ENCODE assay signal across 1 cellular context in genomic region chr11:506950-507726, GRCh38.
TF ChIP-seq lines count a peak whose summit lies in the region.

TSS of gene RNH1 (minus strand) at chr11:507242. CDS start at chr11:502162, 5,080 bp downstream.

TF ChIP-seq in HCT116, 20 proteins besides CTCF, POLR2A, EP300 and RAD21 (continued from another document):
- TF ChIP-seq REST (IDR thresholded peaks at IDR 0.05; ENCODE audit: low read depth), result no peak
- no peak for TF ChIP-seq JUND (IDR thresholded peaks at IDR 0.05)
- peak; percentile 22; the same call in 1 of the 2 replicates for TF ChIP-seq SIN3A (IDR thresholded peaks at IDR 0.05; ENCODE audit: low read depth)
- TF ChIP-seq CBX3 (IDR thresholded peaks at IDR 0.05; ENCODE audit: low read depth), result no peak; the same call in 1 of the 2 replicates
- TF ChIP-seq ZFX (IDR thresholded peaks at IDR 0.05), result peak; percentile 48; the same call in 1 of the 2 replicates
- no peak for TF ChIP-seq ATF3 (IDR thresholded peaks at IDR 0.05)
- TF ChIP-seq ELF1 (IDR thresholded peaks at IDR 0.05; ENCODE audit: borderline replicate concordance, low read depth), result no peak
- TF ChIP-seq ZBTB33 (IDR thresholded peaks at IDR 0.05; ENCODE audit: extremely low read depth, insufficient replicate concordance, low read length), result peak; percentile 27
- TF ChIP-seq SP1 (IDR thresholded peaks at IDR 0.05; ENCODE audit: low read depth), result peak; percentile 63; the same call in 1 of the 2 replicates
- no peak for TF ChIP-seq SRF (IDR thresholded peaks at IDR 0.05; ENCODE audit: low read depth)
- TF ChIP-seq FOSL1 (IDR thresholded peaks at IDR 0.05; ENCODE audit: low read depth), result no peak
- no peak for TF ChIP-seq ZNF274 (IDR thresholded peaks at IDR 0.05; ENCODE audit: low read depth, low read length)
- no peak for TF ChIP-seq EZH2 (IDR thresholded peaks at IDR 0.05)
TF ChIP-seq in HCT116: peak in this region for 5.
